Comparison of ENCODE assay signal across 8 cellular contexts in genomic region chr16:48158296-48158695, GRCh38. TPM values are rescaled to one million over a fixed set of nuclear protein-coding genes. Genes with fewer than 3 reads are reported as not detected.
DNase-seq lines count a peak whose midpoint lies in the region; ATAC-seq and TF ChIP-seq lines count a peak whose summit lies in the region.

No MANE protein-coding gene starts in this region.

- peak overlapping the region; percentile 79 to 94 for H3K27ac Mint-ChIP-seq in activated naive CD4-positive, alpha-beta T cell treated with anti-CD3 and anti-CD28 coated beads, Interleukin-2, amount 50 U/mL, for 72 hours

- H3K27me3 ChIP-seq in left ventricle myocardium inferior (ENCODE audit: low read depth) (no peaks in the 10 kb centered on the region), heart right ventricle (peaks cover 0 to 8% (median 0%) of the 10 kb centered on the region in 7 donors), stomach (peaks cover 0 to 16% (median 0%) of the 10 kb centered on the region in 3 donors), psoas muscle (ENCODE audit: insufficient read depth in 3 of 3, low read length in 2 of 3) (no peaks in the 10 kb centered on the region)

- H3K36me3 ChIP-seq in left ventricle myocardium inferior (no peaks in the 10 kb centered on the region), heart right ventricle (no peaks in the 10 kb centered on the region), stomach (no peaks in the 10 kb centered on the region), psoas muscle (ENCODE audit: insufficient read depth in 1 of 2, low read depth in 1 of 2) (no peaks in the 10 kb centered on the region)

- 74 to 76% methylated on average over 4 of the region's 4 CpGs for WGBS in heart right ventricle, 2 donors
- WGBS in stomach, 5 donors: 49 to 69% (median 60%) methylated on average over 4 of the region's 4 CpGs
- 69 to 84% (median 72%) methylated on average over 4 of the region's 4 CpGs for WGBS in psoas muscle, 3 donors

- TF ChIP-seq CTCF in left ventricle myocardium inferior (IDR thresholded peaks at IDR 0.05; ENCODE audit: borderline replicate concordance) (no peak), heart right ventricle (IDR thresholded peaks at IDR 0.05) (no peak), stomach (IDR thresholded peaks at IDR 0.05) (no peak), psoas muscle (IDR thresholded peaks at IDR 0.05) (no peak)

- intact Hi-C loops in left ventricle myocardium inferior (cut with micrococcal nuclease) (no loop called here), heart right ventricle (cut with DNase I) (loop anchor here in 6 of 10 donors (5.0 to 10.0 kb wide), 3 partner anchors 103 to 1121 kb away; partner anchors contain the start of gene NETO2 (in 4 of the 6)), stomach (cut with DNase I; ENCODE audit: low total_unique reads) (no loop called here), psoas muscle (cut with DNase I) (no loop called here)

- TF ChIP-seq EP300 in stomach (IDR thresholded peaks at IDR 0.05): no peak

- no peaks in the 10 kb centered on the region for H3K9me3 Mint-ChIP-seq in activated naive CD4-positive, alpha-beta T cell treated with anti-CD3 and anti-CD28 coated beads, Interleukin-2, amount 50 U/mL, for 72 hours

- H3K9me3 ChIP-seq in left ventricle myocardium inferior (replicated peaks) (no peaks in the 10 kb centered on the region), heart right ventricle (no peaks in the 10 kb centered on the region), stomach (no peaks in the 10 kb centered on the region), psoas muscle (no peaks in the 10 kb centered on the region)

- H3K4me3 ChIP-seq in left ventricle myocardium inferior (no peak overlapping the region), heart right ventricle (no peak overlapping the region), stomach (no peak overlapping the region), psoas muscle (no peak overlapping the region)

- H3K4me1 ChIP-seq in left ventricle myocardium inferior: peaks cover 15% of the 10 kb centered on the region
- peaks cover 4 to 25% (median 9%) of the 10 kb centered on the region in 9 donors for H3K4me1 ChIP-seq in heart right ventricle
- H3K4me1 ChIP-seq in stomach: peaks cover 0 to 6% (median 5%) of the 10 kb centered on the region in 4 donors
- no peaks in the 10 kb centered on the region for H3K4me1 ChIP-seq in psoas muscle

- H3K27ac ChIP-seq in left ventricle myocardium inferior (replicated peaks) (peak overlapping the region; percentile 64), heart right ventricle (no peak overlapping the region), stomach (no peak overlapping the region), psoas muscle (no peak overlapping the region)

- ATAC-seq in heart right ventricle (no peak), HG03520 (IDR thresholded peaks at IDR 0.05; ENCODE audit: unreplicated experiment) (peak; percentile 54), psoas muscle (no peak)
- peak; percentile 96 to 97 for ATAC-seq in activated naive CD4-positive, alpha-beta T cell treated with anti-CD3 and anti-CD28 coated beads, Interleukin-2, amount 50 U/mL, for 72 hours

- no peaks in the 10 kb centered on the region for H3K36me3 Mint-ChIP-seq in activated naive CD4-positive, alpha-beta T cell treated with anti-CD3 and anti-CD28 coated beads, Interleukin-2, amount 50 U/mL, for 72 hours

- no peak for TF ChIP-seq POLR2A in stomach (IDR thresholded peaks at IDR 0.05)

- DNase-seq in left ventricle myocardium inferior (no peak), heart right ventricle (no peak), occipital lobe (lab: John Stamatoyannopoulos, UW) (no peak), stomach (no peak), psoas muscle (no peak)
- DNase-seq in activated naive CD4-positive, alpha-beta T cell treated with anti-CD3 and anti-CD28 coated beads, Interleukin-2, amount 50 U/mL, for 72 hours (ENCODE audit: low spot score in 2 of 2): peak; percentile 44 to 64
- peak; percentile 19 to 38 (median 29) for DNase-seq in stimulated activated CD4-positive, alpha-beta T cell treated with anti-CD3 and anti-CD28 coated beads, TNF-alpha, amount 100 ng/mL, for 24 hours (ENCODE audit: low read depth in 3 of 3)

RNA-seq across cellular contexts. Expression of gene ABCC12, which starts 2.5 kb away (rescaled TPM):
- total RNA-seq in left ventricle myocardium inferior (not detected), heart right ventricle (under 1 TPM in 2 of 10 donors, not detected in 8; 0.07 to 0.20 TPM), occipital lobe (1.2 TPM), stomach (under 1 TPM in 1 of 5 donors, not detected in 4; 0.18 TPM), psoas muscle (under 1 TPM; 0.23 to 0.94 (median 0.46) TPM)
- polyA plus RNA-seq in heart right ventricle (under 1 TPM in 1 of 2 donors, not detected in 1; 0.01 TPM), stomach (under 1 TPM in 1 of 3 donors, not detected in 2; 0.13 TPM), psoas muscle (under 1 TPM; 0.07 to 0.51 (median 0.10) TPM)
- total RNA-seq in activated naive CD4-positive, alpha-beta T cell treated with anti-CD3 and anti-CD28 coated beads, Interleukin-2, amount 50 U/mL, for 72 hours: not detected

Comparison
In these comparisons a context has a peak if more than half of its experiments do, and no peak if none do; other contexts are left out.
1. intact Hi-C loops: an anchor here in heart right ventricle (5.0 to 10.0 kb wide); none called in left ventricle myocardium inferior, stomach and psoas muscle.
2. DNase-seq: peak in activated naive CD4-positive, alpha-beta T cell treated with anti-CD3 and anti-CD28 coated beads, Interleukin-2, amount 50 U/mL, for 72 hours (2 of 2) and stimulated activated CD4-positive, alpha-beta T cell treated with anti-CD3 and anti-CD28 coated beads, TNF-alpha, amount 100 ng/mL, for 24 hours (3 of 3); none in left ventricle myocardium inferior (single experiment), heart right ventricle (0 of 2), occipital lobe (single experiment), stomach (single experiment) and psoas muscle (0 of 2).
3. ATAC-seq: peak in HG03520 (single experiment) and activated naive CD4-positive, alpha-beta T cell treated with anti-CD3 and anti-CD28 coated beads, Interleukin-2, amount 50 U/mL, for 72 hours (2 of 2); none in heart right ventricle (0 of 8) and psoas muscle (0 of 4).